In the genomic region with DNA sequence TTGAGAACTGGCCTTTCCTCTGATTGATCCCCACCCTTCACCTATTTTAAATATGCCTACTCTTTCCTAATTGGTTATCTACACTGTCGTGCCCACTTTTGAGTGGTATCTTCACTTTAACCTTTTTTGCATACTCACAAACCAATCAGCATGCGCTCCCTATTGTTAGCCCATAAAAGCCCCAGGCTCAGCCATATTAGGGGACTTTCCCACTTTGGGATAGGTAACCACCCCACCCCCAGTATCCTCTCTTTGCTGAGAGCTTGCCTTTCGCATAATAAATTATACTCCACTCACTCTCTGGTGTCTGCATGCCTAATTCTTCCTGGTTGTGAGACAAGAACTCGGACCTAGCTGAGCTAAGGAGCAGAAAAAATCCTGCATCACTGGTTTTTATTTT, we compare ENCODE assay signal across 16 cellular contexts. TPM values are rescaled to one million over a fixed set of nuclear protein-coding genes. Genes with fewer than 3 reads are reported as not detected.
DNase-seq lines count a peak whose midpoint lies in the region; ATAC-seq and TF ChIP-seq lines count a peak whose summit lies in the region.
"Had no signal": no experiment of that assay in that cellular context is flagged by ENCODE, and none has a peak within 500 bp of the region (broad histone marks: within the 10 kb centered on the region; RNA-seq: fewer than 3 reads in every experiment).

No MANE protein-coding gene starts in this region.

- H3K4me3 Mint-ChIP-seq in CD8-positive, alpha-beta T cell = no peak overlapping the region
- H3K4me3 Mint-ChIP-seq in central memory CD8-positive, alpha-beta T cell = no peak overlapping the region
- H3K4me3 Mint-ChIP-seq in neural progenitor cell = no peak overlapping the region
- H3K4me3 Mint-ChIP-seq: T-cell had no signal

- no peaks in the 10 kb centered on the region for H3K9me3 Mint-ChIP-seq in CD8-positive, alpha-beta T cell
- no peaks in the 10 kb centered on the region for H3K9me3 Mint-ChIP-seq in central memory CD8-positive, alpha-beta T cell
- no peaks in the 10 kb centered on the region for H3K9me3 Mint-ChIP-seq in neural progenitor cell
- H3K9me3 Mint-ChIP-seq: T-cell had no signal

- H3K27me3 Mint-ChIP-seq in CD8-positive, alpha-beta T cell (ENCODE audit: low read depth) = no peaks in the 10 kb centered on the region
- no peaks in the 10 kb centered on the region for H3K27me3 Mint-ChIP-seq in central memory CD8-positive, alpha-beta T cell
- no peaks in the 10 kb centered on the region for H3K27me3 Mint-ChIP-seq in neural progenitor cell (ENCODE audit: insufficient read depth, low read depth)
- H3K27me3 Mint-ChIP-seq: T-cell had no signal

- H4K20me1 ChIP-seq in neural progenitor cell (ENCODE audit: low read depth) = no peaks in the 10 kb centered on the region

- no peaks in the 10 kb centered on the region for H3K9me3 ChIP-seq in CD8-positive, alpha-beta T cell (ENCODE audit: low read length)
- H3K9me3 ChIP-seq in HEK293 (ENCODE audit: control insufficient read depth, insufficient read depth, low read depth, low read length) = no peaks in the 10 kb centered on the region
- no peaks in the 10 kb centered on the region for H3K9me3 ChIP-seq in neural progenitor cell (ENCODE audit: low read depth)
- H3K9me3 ChIP-seq: BE2C had no signal

- H3K9ac ChIP-seq in neural progenitor cell = no peak overlapping the region

- H3K36me3 ChIP-seq in CD8-positive, alpha-beta T cell (ENCODE audit: insufficient read depth, low read length) = no peaks in the 10 kb centered on the region
- no peaks in the 10 kb centered on the region for H3K36me3 ChIP-seq in HEK293 (ENCODE audit: control insufficient read depth in 2 of 2, insufficient read depth in 1 of 2, low read length in 2 of 2)
- H3K36me3 ChIP-seq in neural progenitor cell = no peaks in the 10 kb centered on the region
- H3K36me3 ChIP-seq: BE2C had no signal

- H3K79me2 ChIP-seq in neural progenitor cell (ENCODE audit: low read depth) = no peaks in the 10 kb centered on the region

- DNase-seq in CD8-positive, alpha-beta T cell = no peak
- no peak for DNase-seq in central memory CD8-positive, alpha-beta T cell (ENCODE audit: low spot score in 2 of 2)
- no peak for DNase-seq in neural progenitor cell (ENCODE audit: low spot score)
- no peak for DNase-seq in GM13976 (ENCODE audit: low spot score)
- DNase-seq in GM10266 (ENCODE audit: extremely low spot score) = no peak
- DNase-seq: BE2C, DND-41, MM.1S, NCI-H1048, NCI-H1436, NCI-H187 treated with DMSO at 0.1 percent for 48 hours, T-cell had no signal

- CTCF ChIA-PET in CD8-positive, alpha-beta T cell (lab: Charles Lee) = interaction anchor here (1.1 to 2.4 kb wide), 3 partner anchors 11 to 284 kb away, joined by 3 to 5 read pairs (median 3); no protein-coding TSS in a partner anchor
- CTCF ChIA-PET in HEK293 (lab: Yijun Ruan, JAX) = interaction anchor here (0.6 to 2.0 kb wide), 4 partner anchors 13 to 936 kb away, joined by 3 to 6 read pairs (median 4); no protein-coding TSS in a partner anchor

- intact Hi-C loops in CD8-positive, alpha-beta T cell (cut with DNase I, micrococcal nuclease) = no loop called here

- TF ChIP-seq CTCF in CD8-positive, alpha-beta T cell (IDR thresholded peaks at IDR 0.05) = no peak
- TF ChIP-seq CTCF in HEK293 (tag by site-specific recombination; IDR thresholded peaks at IDR 0.05) = no peak
- TF ChIP-seq CTCF in neural progenitor cell (IDR thresholded peaks at IDR 0.05) = no peak
- TF ChIP-seq CTCF in GM13976 (IDR thresholded peaks at IDR 0.05; ENCODE audit: borderline replicate concordance, control extremely low read depth, extremely low read depth, insufficient read depth, missing control alignments) = no peak
- no peak for TF ChIP-seq CTCF in GM10266 (IDR thresholded peaks at IDR 0.05; ENCODE audit: control insufficient read depth, insufficient read depth, low read depth, missing control alignments)

- in situ Hi-C loops in GM13976 (cut with MboI; ENCODE audit: low sequenced_read_pairs, unreplicated experiment) = no loop called here

- peaks cover 24% of the 10 kb centered on the region for H3K4me1 Mint-ChIP-seq in CD8-positive, alpha-beta T cell (ENCODE audit: low read depth)
- H3K4me1 Mint-ChIP-seq in central memory CD8-positive, alpha-beta T cell = peaks cover 48% of the 10 kb centered on the region
- H3K4me1 Mint-ChIP-seq in neural progenitor cell = peaks cover 5% of the 10 kb centered on the region

- POLR2A ChIA-PET in CD8-positive, alpha-beta T cell (lab: Charles Lee) = interaction anchor here (1.2 to 1.3 kb wide), 2 partner anchors 7 to 11 kb away, joined by 4 read pairs; no protein-coding TSS in a partner anchor
- POLR2A ChIA-PET in HEK293 (lab: Yijun Ruan, JAX) = no interaction called here

- no peaks in the 10 kb centered on the region for H3K4me1 ChIP-seq in CD8-positive, alpha-beta T cell (ENCODE audit: insufficient read depth, low read length)
- H3K4me1 ChIP-seq in HEK293 (ENCODE audit: control insufficient read depth, insufficient read depth, low read length) (no peaks in the 10 kb centered on the region), neural progenitor cell (no peaks in the 10 kb centered on the region)

- peak overlapping the region; percentile 1 for H3K4me2 ChIP-seq in neural progenitor cell

- no peaks in the 10 kb centered on the region for H3K27me3 ChIP-seq in CD8-positive, alpha-beta T cell (ENCODE audit: insufficient read depth, low read length)
- no peaks in the 10 kb centered on the region for H3K27me3 ChIP-seq in neural progenitor cell
- H3K27me3 ChIP-seq: BE2C had no signal

- peak overlapping the region; percentile 84 for H3K27ac Mint-ChIP-seq in CD8-positive, alpha-beta T cell
- H3K27ac Mint-ChIP-seq in central memory CD8-positive, alpha-beta T cell (ENCODE audit: low read depth) = peak overlapping the region; percentile 75
- no peak overlapping the region for H3K27ac Mint-ChIP-seq in neural progenitor cell

- H3K4me3 ChIP-seq in CD8-positive, alpha-beta T cell (ENCODE audit: low read depth, low read length) = no peak overlapping the region
- H3K4me3 ChIP-seq in HEK293 (ENCODE audit: low read depth, low read length) (no peak overlapping the region), neural progenitor cell (no peak overlapping the region)

- peaks cover 67% of the 10 kb centered on the region for H3K36me3 Mint-ChIP-seq in CD8-positive, alpha-beta T cell
- H3K36me3 Mint-ChIP-seq in central memory CD8-positive, alpha-beta T cell (ENCODE audit: insufficient read depth) = peaks cover 12% of the 10 kb centered on the region
- H3K36me3 Mint-ChIP-seq in neural progenitor cell = no peaks in the 10 kb centered on the region

- H3F3A ChIP-seq in neural progenitor cell (ENCODE audit: low read depth) = no peaks in the 10 kb centered on the region

- H2AFZ ChIP-seq in neural progenitor cell (replicated peaks) = no peak overlapping the region

- ATAC-seq in CD8-positive, alpha-beta T cell = no peak
- ATAC-seq in central memory CD8-positive, alpha-beta T cell (replicated peaks; ENCODE audit: extremely low read depth, poor library complexity, severe bottlenecking) = no peak
- no peak for ATAC-seq in HG03039 (IDR thresholded peaks at IDR 0.05; ENCODE audit: unreplicated experiment)
- ATAC-seq: Panc1, SK-N-SH treated with all-trans-retinoic acid at 6 μM for 48 hours, T-cell had no signal

- no peak overlapping the region for H3K27ac ChIP-seq in CD8-positive, alpha-beta T cell (ENCODE audit: low read depth, low read length)
- H3K27ac ChIP-seq in HEK293 (ENCODE audit: extremely low read depth, low read depth, low read length) (no peak overlapping the region), neural progenitor cell (no peak overlapping the region)

TF ChIP-seq in HEK293, 187 proteins besides CTCF, POLR2A, EP300 and RAD21:
- TF ChIP-seq ZNF610 (tag by site-specific recombination; IDR thresholded peaks at IDR 0.05; ENCODE audit: borderline replicate concordance) (no peak), SETDB1 (IDR thresholded peaks at IDR 0.05; ENCODE audit: insufficient read length, low read length) (peak; percentile 77), ZNF704 (tag by site-specific recombination; IDR thresholded peaks at IDR 0.05) (no peak), ZNF223 (tag by site-specific recombination; IDR thresholded peaks at IDR 0.05) (no peak), ZNF391 (tag by site-specific recombination; IDR thresholded peaks at IDR 0.05; ENCODE audit: borderline replicate concordance, low read depth) (no peak), ZNF274 (IDR thresholded peaks at IDR 0.05; ENCODE audit: low read length) (no peak), ZNF274 (tag by site-specific recombination; IDR thresholded peaks at IDR 0.05; ENCODE audit: borderline replicate concordance) (no peak), ZNF555 (tag by site-specific recombination; conservative IDR thresholded peaks at IDR 0.05) (no peak)

RNA-seq across cellular contexts. Expression of gene NOL11, which starts 59.5 kb away (rescaled TPM):
- total RNA-seq in CD8-positive, alpha-beta T cell = 10 to 100 TPM; 91.0 to 94.0 TPM
- total RNA-seq in neural progenitor cell (ENCODE audit: low replicate concordance) = 60.0 and 90.4 TPM in 2 replicates
